ENCODE assay signal across 1 cellular context in genomic region chr20:35318502-35319157, GRCh38.
TF ChIP-seq lines count a peak whose summit lies in the region.

No MANE protein-coding gene starts in this region.

TF ChIP-seq in HepG2, 621 proteins besides CTCF, POLR2A, EP300 and RAD21:
- TF ChIP-seq IKZF1 (IDR thresholded peaks at IDR 0.05) (no peak), FOSL2 (CRISPR knock-in tag; IDR thresholded peaks at IDR 0.05) (0 out of 2 replicates have a peak, but pooled peaks have one; percentile 23)
TF ChIP-seq in HepG2: peak in this region for 1.
